ENCODE assay signal across 2 cellular contexts in genomic region chr1:74012583-74012982, GRCh38.
TF ChIP-seq lines count a peak whose summit lies in the region.

No MANE protein-coding gene starts in this region.

TF ChIP-seq in HepG2, 621 proteins besides CTCF, POLR2A, EP300 and RAD21 (continued from another document):
- no peak for TF ChIP-seq ZFP37 (CRISPR knock-in tag; IDR thresholded peaks at IDR 0.05; ENCODE audit: borderline replicate concordance)
- no peak for TF ChIP-seq NFIC (IDR thresholded peaks at IDR 0.05; ENCODE audit: low read length)
- TF ChIP-seq BRCA1 (CRISPR knock-in tag; IDR thresholded peaks at IDR 0.05): no peak
- TF ChIP-seq ZNF564 (CRISPR knock-in tag; IDR thresholded peaks at IDR 0.05): no peak
- TF ChIP-seq MXD3 (CRISPR knock-in tag; IDR thresholded peaks at IDR 0.05): no peak
- no peak for TF ChIP-seq ZNF615 (CRISPR knock-in tag; IDR thresholded peaks at IDR 0.05; ENCODE audit: borderline replicate concordance)
- no peak for TF ChIP-seq ATM (IDR thresholded peaks at IDR 0.05; ENCODE audit: borderline replicate concordance)
- TF ChIP-seq CCDC6 (CRISPR knock-in tag; IDR thresholded peaks at IDR 0.05): no peak
- no peak for TF ChIP-seq TBX3 (IDR thresholded peaks at IDR 0.05; ENCODE audit: borderline replicate concordance)
- no peak for TF ChIP-seq LBX2 (CRISPR knock-in tag; IDR thresholded peaks at IDR 0.05; ENCODE audit: borderline replicate concordance)

TF ChIP-seq in GM12878, 131 proteins besides CTCF, POLR2A, EP300 and RAD21 (continued from another document):
- TF ChIP-seq ZNF207 (IDR thresholded peaks at IDR 0.05; ENCODE audit: borderline replicate concordance) (no peak), MEF2B (IDR thresholded peaks at IDR 0.05; ENCODE audit: partially characterized antibody, poor library complexity, severe bottlenecking) (no peak), ZSCAN29 (IDR thresholded peaks at IDR 0.05) (no peak), IKZF2 (IDR thresholded peaks at IDR 0.05) (peak in 1 of 2 experiments; percentile 47; a peak in 2 of 4 replicates), HCFC1 (IDR thresholded peaks at IDR 0.05; ENCODE audit: low read length) (no peak), STAT1 (conservative IDR thresholded peaks at IDR 0.05) (no peak), IKZF1 (conservative IDR thresholded peaks at IDR 0.05) (peak; percentile 51), MTA2 (IDR thresholded peaks at IDR 0.05; ENCODE audit: low read depth) (peak; percentile 69; the same call in 1 of the 2 replicates), SUZ12 (IDR thresholded peaks at IDR 0.05; ENCODE audit: unreplicated experiment) (no peak), RCOR1 (conservative IDR thresholded peaks at IDR 0.05; ENCODE audit: low read depth, low read length) (no peak), NR2F1 (conservative IDR thresholded peaks at IDR 0.05) (0 out of 2 replicates have a peak, but pooled peaks have one; percentile 35), BACH1 (IDR thresholded peaks at IDR 0.05; ENCODE audit: borderline replicate concordance) (no peak), EZH2 (IDR thresholded peaks at IDR 0.05; ENCODE audit: borderline replicate concordance, control insufficient read depth, low read depth, low read length) (no peak), SKIL (IDR thresholded peaks at IDR 0.05; ENCODE audit: low read depth, poor library complexity, severe bottlenecking) (no peak), CUX1 (IDR thresholded peaks at IDR 0.05; ENCODE audit: insufficient replicate concordance, low read depth, low read length) (no peak), ZNF24 (IDR thresholded peaks at IDR 0.05) (no peak), SREBF2 (IDR thresholded peaks at IDR 0.05; ENCODE audit: low read length) (no peak), PML (IDR thresholded peaks at IDR 0.05; ENCODE audit: low read length) (no peak), BHLHE40 (IDR thresholded peaks at IDR 0.05; ENCODE audit: borderline replicate concordance in 1 of 2, low read depth in 2 of 2, low read length in 1 of 2) (no peak), YBX1 (IDR thresholded peaks at IDR 0.05) (no peak), SMARCA5 (IDR thresholded peaks at IDR 0.05) (no peak), RUNX3 (IDR thresholded peaks at IDR 0.05; ENCODE audit: low read length) (no peak), MEF2A (IDR thresholded peaks at IDR 0.05; ENCODE audit: insufficient read depth, low read depth, low read length) (no peak), MXI1 (IDR thresholded peaks at IDR 0.05; ENCODE audit: low read depth, low read length) (no peak)
- TF ChIP-seq, protein P1, sequence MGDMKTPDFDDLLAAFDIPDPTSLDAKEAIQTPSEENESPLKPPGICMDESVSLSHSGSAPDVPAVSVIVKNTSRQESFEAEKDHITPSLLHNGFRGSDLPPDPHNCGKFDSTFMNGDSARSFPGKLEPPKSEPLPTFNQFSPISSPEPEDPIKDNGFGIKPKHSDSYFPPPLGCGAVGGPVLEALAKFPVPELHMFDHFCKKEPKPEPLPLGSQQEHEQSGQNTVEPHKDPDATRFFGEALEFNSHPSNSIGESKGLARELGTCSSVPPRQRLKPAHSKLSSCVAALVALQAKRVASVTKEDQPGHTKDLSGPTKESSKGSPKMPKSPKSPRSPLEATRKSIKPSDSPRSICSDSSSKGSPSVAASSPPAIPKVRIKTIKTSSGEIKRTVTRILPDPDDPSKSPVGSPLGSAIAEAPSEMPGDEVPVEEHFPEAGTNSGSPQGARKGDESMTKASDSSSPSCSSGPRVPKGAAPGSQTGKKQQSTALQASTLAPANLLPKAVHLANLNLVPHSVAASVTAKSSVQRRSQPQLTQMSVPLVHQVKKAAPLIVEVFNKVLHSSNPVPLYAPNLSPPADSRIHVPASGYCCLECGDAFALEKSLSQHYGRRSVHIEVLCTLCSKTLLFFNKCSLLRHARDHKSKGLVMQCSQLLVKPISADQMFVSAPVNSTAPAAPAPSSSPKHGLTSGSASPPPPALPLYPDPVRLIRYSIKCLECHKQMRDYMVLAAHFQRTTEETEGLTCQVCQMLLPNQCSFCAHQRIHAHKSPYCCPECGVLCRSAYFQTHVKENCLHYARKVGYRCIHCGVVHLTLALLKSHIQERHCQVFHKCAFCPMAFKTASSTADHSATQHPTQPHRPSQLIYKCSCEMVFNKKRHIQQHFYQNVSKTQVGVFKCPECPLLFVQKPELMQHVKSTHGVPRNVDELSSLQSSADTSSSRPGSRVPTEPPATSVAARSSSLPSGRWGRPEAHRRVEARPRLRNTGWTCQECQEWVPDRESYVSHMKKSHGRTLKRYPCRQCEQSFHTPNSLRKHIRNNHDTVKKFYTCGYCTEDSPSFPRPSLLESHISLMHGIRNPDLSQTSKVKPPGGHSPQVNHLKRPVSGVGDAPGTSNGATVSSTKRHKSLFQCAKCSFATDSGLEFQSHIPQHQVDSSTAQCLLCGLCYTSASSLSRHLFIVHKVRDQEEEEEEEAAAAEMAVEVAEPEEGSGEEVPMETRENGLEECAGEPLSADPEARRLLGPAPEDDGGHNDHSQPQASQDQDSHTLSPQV (IDR thresholded peaks at IDR 0.05): no peak
- TF ChIP-seq, protein P2, sequence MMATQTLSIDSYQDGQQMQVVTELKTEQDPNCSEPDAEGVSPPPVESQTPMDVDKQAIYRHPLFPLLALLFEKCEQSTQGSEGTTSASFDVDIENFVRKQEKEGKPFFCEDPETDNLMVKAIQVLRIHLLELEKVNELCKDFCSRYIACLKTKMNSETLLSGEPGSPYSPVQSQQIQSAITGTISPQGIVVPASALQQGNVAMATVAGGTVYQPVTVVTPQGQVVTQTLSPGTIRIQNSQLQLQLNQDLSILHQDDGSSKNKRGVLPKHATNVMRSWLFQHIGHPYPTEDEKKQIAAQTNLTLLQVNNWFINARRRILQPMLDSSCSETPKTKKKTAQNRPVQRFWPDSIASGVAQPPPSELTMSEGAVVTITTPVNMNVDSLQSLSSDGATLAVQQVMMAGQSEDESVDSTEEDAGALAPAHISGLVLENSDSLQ (IDR thresholded peaks at IDR 0.05): no peak
- TF ChIP-seq, protein P3, sequence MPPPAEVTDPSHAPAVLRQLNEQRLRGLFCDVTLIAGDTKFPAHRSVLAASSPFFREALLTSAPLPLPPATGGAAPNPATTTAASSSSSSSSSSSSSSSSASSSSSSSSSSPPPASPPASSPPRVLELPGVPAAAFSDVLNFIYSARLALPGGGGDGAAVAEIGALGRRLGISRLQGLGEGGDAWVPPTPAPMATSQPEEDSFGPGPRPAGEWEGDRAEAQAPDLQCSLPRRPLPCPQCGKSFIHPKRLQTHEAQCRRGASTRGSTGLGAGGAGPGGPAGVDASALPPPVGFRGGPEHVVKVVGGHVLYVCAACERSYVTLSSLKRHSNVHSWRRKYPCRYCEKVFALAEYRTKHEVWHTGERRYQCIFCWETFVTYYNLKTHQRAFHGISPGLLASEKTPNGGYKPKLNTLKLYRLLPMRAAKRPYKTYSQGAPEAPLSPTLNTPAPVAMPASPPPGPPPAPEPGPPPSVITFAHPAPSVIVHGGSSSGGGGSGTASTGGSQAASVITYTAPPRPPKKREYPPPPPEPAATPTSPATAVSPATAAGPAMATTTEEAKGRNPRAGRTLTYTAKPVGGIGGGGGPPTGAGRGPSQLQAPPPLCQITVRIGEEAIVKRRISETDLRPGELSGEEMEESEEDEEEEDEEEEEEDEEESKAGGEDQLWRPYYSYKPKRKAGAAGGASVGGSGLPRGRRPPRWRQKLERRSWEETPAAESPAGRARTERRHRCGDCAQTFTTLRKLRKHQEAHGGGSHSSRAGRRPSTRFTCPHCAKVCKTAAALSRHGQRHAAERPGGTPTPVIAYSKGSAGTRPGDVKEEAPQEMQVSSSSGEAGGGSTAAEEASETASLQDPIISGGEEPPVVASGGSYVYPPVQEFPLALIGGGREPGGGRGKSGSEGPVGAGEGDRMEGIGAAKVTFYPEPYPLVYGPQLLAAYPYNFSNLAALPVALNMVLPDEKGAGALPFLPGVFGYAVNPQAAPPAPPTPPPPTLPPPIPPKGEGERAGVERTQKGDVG (CRISPR knock-in tag; IDR thresholded peaks at IDR 0.05): no peak
- TF ChIP-seq, protein P4, sequence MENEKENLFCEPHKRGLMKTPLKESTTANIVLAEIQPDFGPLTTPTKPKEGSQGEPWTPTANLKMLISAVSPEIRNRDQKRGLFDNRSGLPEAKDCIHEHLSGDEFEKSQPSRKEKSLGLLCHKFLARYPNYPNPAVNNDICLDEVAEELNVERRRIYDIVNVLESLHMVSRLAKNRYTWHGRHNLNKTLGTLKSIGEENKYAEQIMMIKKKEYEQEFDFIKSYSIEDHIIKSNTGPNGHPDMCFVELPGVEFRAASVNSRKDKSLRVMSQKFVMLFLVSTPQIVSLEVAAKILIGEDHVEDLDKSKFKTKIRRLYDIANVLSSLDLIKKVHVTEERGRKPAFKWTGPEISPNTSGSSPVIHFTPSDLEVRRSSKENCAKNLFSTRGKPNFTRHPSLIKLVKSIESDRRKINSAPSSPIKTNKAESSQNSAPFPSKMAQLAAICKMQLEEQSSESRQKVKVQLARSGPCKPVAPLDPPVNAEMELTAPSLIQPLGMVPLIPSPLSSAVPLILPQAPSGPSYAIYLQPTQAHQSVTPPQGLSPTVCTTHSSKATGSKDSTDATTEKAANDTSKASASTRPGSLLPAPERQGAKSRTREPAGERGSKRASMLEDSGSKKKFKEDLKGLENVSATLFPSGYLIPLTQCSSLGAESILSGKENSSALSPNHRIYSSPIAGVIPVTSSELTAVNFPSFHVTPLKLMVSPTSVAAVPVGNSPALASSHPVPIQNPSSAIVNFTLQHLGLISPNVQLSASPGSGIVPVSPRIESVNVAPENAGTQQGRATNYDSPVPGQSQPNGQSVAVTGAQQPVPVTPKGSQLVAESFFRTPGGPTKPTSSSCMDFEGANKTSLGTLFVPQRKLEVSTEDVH (IDR thresholded peaks at IDR 0.05; ENCODE audit: low read depth, partially characterized antibody): no peak
- TF ChIP-seq, protein P5, sequence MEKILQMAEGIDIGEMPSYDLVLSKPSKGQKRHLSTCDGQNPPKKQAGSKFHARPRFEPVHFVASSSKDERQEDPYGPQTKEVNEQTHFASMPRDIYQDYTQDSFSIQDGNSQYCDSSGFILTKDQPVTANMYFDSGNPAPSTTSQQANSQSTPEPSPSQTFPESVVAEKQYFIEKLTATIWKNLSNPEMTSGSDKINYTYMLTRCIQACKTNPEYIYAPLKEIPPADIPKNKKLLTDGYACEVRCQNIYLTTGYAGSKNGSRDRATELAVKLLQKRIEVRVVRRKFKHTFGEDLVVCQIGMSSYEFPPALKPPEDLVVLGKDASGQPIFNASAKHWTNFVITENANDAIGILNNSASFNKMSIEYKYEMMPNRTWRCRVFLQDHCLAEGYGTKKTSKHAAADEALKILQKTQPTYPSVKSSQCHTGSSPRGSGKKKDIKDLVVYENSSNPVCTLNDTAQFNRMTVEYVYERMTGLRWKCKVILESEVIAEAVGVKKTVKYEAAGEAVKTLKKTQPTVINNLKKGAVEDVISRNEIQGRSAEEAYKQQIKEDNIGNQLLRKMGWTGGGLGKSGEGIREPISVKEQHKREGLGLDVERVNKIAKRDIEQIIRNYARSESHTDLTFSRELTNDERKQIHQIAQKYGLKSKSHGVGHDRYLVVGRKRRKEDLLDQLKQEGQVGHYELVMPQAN (conservative IDR thresholded peaks at IDR 0.05): no peak
TF ChIP-seq in GM12878: peak in this region for 4.
